1 cellular context compared by ENCODE assay signal in the genomic region with DNA sequence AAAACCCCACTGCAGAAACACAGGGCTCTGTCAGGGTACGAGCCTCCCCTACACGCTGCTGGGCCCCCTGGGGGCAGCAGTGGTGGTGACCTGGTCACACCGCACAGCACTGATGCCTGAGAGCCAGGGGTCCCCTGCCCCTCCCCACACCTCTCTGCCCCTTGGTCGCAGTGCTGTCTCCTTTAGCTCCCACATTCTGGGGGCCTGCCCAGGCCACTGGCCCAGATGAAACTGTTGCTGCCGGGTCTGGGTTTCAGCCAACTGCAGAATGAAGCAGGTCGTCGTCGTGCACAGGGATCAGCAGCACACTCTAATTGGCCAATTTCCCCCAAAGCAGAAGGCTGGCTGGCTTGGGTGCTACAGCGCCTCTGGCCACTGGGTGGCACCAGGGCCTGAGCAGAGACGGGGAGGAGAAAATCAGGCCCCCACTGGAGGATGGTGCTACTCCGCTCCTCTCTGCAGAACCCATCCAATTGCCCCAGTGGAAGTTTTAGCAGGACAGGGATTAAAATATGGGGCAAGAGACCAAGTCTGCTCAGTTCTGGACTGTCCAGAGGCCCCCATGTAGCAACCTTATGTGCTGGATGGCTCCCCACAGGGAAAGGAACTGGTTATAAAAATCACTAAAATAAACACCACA.
TF ChIP-seq lines count a peak whose summit lies in the region.

No MANE protein-coding gene starts in this region.

TF ChIP-seq in HEK293, 187 proteins besides CTCF, POLR2A, EP300 and RAD21 (continued from another document and continues in another):
- TF ChIP-seq, protein P1, sequence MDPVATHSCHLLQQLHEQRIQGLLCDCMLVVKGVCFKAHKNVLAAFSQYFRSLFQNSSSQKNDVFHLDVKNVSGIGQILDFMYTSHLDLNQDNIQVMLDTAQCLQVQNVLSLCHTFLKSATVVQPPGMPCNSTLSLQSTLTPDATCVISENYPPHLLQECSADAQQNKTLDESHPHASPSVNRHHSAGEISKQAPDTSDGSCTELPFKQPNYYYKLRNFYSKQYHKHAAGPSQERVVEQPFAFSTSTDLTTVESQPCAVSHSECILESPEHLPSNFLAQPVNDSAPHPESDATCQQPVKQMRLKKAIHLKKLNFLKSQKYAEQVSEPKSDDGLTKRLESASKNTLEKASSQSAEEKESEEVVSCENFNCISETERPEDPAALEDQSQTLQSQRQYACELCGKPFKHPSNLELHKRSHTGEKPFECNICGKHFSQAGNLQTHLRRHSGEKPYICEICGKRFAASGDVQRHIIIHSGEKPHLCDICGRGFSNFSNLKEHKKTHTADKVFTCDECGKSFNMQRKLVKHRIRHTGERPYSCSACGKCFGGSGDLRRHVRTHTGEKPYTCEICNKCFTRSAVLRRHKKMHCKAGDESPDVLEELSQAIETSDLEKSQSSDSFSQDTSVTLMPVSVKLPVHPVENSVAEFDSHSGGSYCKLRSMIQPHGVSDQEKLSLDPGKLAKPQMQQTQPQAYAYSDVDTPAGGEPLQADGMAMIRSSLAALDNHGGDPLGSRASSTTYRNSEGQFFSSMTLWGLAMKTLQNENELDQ (tag by site-specific recombination; IDR thresholded peaks at IDR 0.05; ENCODE audit: low read depth) = no peak
- TF ChIP-seq ZNF280D (tag by site-specific recombination; IDR thresholded peaks at IDR 0.05) (no peak), ZBTB44 (tag by site-specific recombination; IDR thresholded peaks at IDR 0.05) (no peak), ZNF433 (tag by site-specific recombination; IDR thresholded peaks at IDR 0.05; ENCODE audit: low read depth) (no peak), ZSCAN23 (tag by site-specific recombination; IDR thresholded peaks at IDR 0.05) (no peak), ZBTB7A (tag by site-specific recombination; IDR thresholded peaks at IDR 0.05; ENCODE audit: low read depth) (no peak), HOXC10 (CRISPR knock-in tag; IDR thresholded peaks at IDR 0.05) (no peak), ZNF10 (tag by site-specific recombination; IDR thresholded peaks at IDR 0.05) (no peak; the same call in 1 of the 2 replicates), KLF9 (tag by site-specific recombination; IDR thresholded peaks at IDR 0.05; ENCODE audit: low read depth) (no peak), ZNF48 (tag by site-specific recombination; IDR thresholded peaks at IDR 0.05) (no peak), ZNF121 (tag by site-specific recombination; IDR thresholded peaks at IDR 0.05) (no peak), KLF1 (tag by site-specific recombination; IDR thresholded peaks at IDR 0.05) (peak; percentile 37; the same call in 1 of the 2 replicates), ZNF311 (tag by site-specific recombination; IDR thresholded peaks at IDR 0.05; ENCODE audit: borderline replicate concordance) (no peak), ZNF629 (tag by site-specific recombination; IDR thresholded peaks at IDR 0.05) (no peak), ZNF558 (tag by site-specific recombination; IDR thresholded peaks at IDR 0.05) (no peak), ZNF704 (tag by site-specific recombination; IDR thresholded peaks at IDR 0.05) (no peak), ZNF623 (tag by site-specific recombination; IDR thresholded peaks at IDR 0.05) (no peak), ZBTB20 (tag by site-specific recombination; IDR thresholded peaks at IDR 0.05) (no peak), BCL6B (tag by site-specific recombination; IDR thresholded peaks at IDR 0.05) (no peak), ZNF140 (tag by site-specific recombination; IDR thresholded peaks at IDR 0.05) (peak; percentile 26; the same call in 1 of the 2 replicates), ZNF677 (tag by site-specific recombination; IDR thresholded peaks at IDR 0.05) (no peak), ZNF555 (tag by site-specific recombination; conservative IDR thresholded peaks at IDR 0.05) (no peak), GFI1B (tag by site-specific recombination; IDR thresholded peaks at IDR 0.05) (no peak), KLF10 (tag by site-specific recombination; IDR thresholded peaks at IDR 0.05) (peak; percentile 59), ZFP41 (tag by site-specific recombination; IDR thresholded peaks at IDR 0.05; ENCODE audit: borderline replicate concordance) (no peak), ZNF2 (tag by site-specific recombination; IDR thresholded peaks at IDR 0.05) (0 out of 2 replicates have a peak, but pooled peaks have one; percentile 21), ZNF423 (tag by site-specific recombination; IDR thresholded peaks at IDR 0.05) (no peak), SP2 (tag by site-specific recombination; IDR thresholded peaks at IDR 0.05) (no peak), ZNF138 (tag by site-specific recombination; IDR thresholded peaks at IDR 0.05; ENCODE audit: borderline replicate concordance) (no peak), PRDM1 (tag by site-specific recombination; IDR thresholded peaks at IDR 0.05) (no peak), ZNF776 (tag by site-specific recombination; IDR thresholded peaks at IDR 0.05; ENCODE audit: borderline replicate concordance) (no peak), ZNF513 (tag by site-specific recombination; IDR thresholded peaks at IDR 0.05) (no peak), ZNF768 (tag by site-specific recombination; IDR thresholded peaks at IDR 0.05) (no peak), ZFP3 (tag by site-specific recombination; IDR thresholded peaks at IDR 0.05; ENCODE audit: low read depth) (peak; percentile 77), ZFHX2 (tag by site-specific recombination; conservative IDR thresholded peaks at IDR 0.05) (peak; percentile 58), ZNF837 (tag by site-specific recombination; IDR thresholded peaks at IDR 0.05) (no peak), ZNF23 (tag by site-specific recombination; IDR thresholded peaks at IDR 0.05; ENCODE audit: borderline replicate concordance) (no peak), MEIS1 (CRISPR knock-in tag; IDR thresholded peaks at IDR 0.05; ENCODE audit: borderline replicate concordance) (no peak), ZXDB (tag by site-specific recombination; IDR thresholded peaks at IDR 0.05) (no peak)
- TF ChIP-seq, protein P2, sequence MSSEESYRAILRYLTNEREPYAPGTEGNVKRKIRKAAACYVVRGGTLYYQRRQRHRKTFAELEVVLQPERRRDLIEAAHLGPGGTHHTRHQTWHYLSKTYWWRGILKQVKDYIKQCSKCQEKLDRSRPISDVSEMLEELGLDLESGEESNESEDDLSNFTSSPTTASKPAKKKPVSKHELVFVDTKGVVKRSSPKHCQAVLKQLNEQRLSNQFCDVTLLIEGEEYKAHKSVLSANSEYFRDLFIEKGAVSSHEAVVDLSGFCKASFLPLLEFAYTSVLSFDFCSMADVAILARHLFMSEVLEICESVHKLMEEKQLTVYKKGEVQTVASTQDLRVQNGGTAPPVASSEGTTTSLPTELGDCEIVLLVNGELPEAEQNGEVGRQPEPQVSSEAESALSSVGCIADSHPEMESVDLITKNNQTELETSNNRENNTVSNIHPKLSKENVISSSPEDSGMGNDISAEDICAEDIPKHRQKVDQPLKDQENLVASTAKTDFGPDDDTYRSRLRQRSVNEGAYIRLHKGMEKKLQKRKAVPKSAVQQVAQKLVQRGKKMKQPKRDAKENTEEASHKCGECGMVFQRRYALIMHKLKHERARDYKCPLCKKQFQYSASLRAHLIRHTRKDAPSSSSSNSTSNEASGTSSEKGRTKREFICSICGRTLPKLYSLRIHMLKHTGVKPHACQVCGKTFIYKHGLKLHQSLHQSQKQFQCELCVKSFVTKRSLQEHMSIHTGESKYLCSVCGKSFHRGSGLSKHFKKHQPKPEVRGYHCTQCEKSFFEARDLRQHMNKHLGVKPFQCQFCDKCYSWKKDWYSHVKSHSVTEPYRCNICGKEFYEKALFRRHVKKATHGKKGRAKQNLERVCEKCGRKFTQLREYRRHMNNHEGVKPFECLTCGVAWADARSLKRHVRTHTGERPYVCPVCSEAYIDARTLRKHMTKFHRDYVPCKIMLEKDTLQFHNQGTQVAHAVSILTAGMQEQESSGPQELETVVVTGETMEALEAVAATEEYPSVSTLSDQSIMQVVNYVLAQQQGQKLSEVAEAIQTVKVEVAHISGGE (tag by site-specific recombination; conservative IDR thresholded peaks at IDR 0.05; ENCODE audit: low read depth) = no peak
- TF ChIP-seq, protein P3, sequence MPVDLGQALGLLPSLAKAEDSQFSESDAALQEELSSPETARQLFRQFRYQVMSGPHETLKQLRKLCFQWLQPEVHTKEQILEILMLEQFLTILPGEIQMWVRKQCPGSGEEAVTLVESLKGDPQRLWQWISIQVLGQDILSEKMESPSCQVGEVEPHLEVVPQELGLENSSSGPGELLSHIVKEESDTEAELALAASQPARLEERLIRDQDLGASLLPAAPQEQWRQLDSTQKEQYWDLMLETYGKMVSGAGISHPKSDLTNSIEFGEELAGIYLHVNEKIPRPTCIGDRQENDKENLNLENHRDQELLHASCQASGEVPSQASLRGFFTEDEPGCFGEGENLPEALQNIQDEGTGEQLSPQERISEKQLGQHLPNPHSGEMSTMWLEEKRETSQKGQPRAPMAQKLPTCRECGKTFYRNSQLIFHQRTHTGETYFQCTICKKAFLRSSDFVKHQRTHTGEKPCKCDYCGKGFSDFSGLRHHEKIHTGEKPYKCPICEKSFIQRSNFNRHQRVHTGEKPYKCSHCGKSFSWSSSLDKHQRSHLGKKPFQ (tag by site-specific recombination; IDR thresholded peaks at IDR 0.05) = no peak
- TF ChIP-seq, protein P4, sequence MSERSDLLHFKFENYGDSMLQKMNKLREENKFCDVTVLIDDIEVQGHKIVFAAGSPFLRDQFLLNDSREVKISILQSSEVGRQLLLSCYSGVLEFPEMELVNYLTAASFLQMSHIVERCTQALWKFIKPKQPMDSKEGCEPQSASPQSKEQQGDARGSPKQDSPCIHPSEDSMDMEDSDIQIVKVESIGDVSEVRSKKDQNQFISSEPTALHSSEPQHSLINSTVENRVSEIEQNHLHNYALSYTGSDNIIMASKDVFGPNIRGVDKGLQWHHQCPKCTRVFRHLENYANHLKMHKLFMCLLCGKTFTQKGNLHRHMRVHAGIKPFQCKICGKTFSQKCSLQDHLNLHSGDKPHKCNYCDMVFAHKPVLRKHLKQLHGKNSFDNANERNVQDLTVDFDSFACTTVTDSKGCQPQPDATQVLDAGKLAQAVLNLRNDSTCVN (tag by site-specific recombination; optimal IDR thresholded peaks at IDR 0.05) = peak; percentile 19
